Comparison of ENCODE assay signal across 22 cellular contexts in the genomic region with DNA sequence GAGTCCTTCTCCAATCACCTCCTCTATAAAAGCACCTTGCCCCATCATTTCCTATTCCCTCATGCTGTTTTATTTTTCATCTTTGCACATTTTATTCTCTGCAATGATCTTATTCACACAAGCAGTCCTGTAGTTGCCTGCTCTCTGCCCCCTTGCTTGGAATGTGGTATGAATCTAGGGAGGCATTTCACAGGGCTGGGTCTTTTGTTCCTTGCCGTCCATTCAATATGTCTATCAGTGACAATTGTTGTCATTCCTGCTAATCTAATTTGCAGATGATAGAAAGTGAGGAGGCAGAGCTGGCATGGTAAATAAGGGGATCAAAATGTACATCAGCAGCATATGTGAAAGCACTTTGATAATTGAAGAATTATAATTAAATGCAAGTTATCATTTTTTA.
"Had no signal": no experiment of that assay in that cellular context is flagged by ENCODE, and none has a peak within 500 bp of the region (broad histone marks: within the 10 kb centered on the region; RNA-seq: fewer than 3 reads in every experiment).

No MANE protein-coding gene starts in this region.

- H3K4me2 ChIP-seq: smooth muscle cell had no signal

- H3K27me3 ChIP-seq: thyroid gland, uterus had no signal

- H3K4me1 ChIP-seq: pancreas, uterus had no signal

- H3K4me3 ChIP-seq: lung, mucosa of descending colon, pancreas, right atrium auricular region, smooth muscle cell, stomach, thyroid gland, uterus had no signal

- H3K27ac ChIP-seq: neutrophil, pancreas, right atrium auricular region, stomach, thyroid gland, uterus had no signal

- H3K36me3 ChIP-seq: neutrophil, pancreas, right atrium auricular region, stomach, thyroid gland, uterus had no signal

- H3K9me3 ChIP-seq: mucosa of descending colon, neutrophil, pancreas, right atrium auricular region, stomach, thyroid gland, uterus had no signal

- DNase-seq: cerebellar nuclear complex; cortex of kidney; effector memory CD8-positive, alpha-beta T cell; kidney; mucosa of descending colon; naive B cell; pancreas; stimulated activated CD4-positive, alpha-beta T cell treated with anti-CD3 and anti-CD28 coated beads, Interleukin-12 subunit alpha, Interleukin-12 subunit beta, amount 100 ng/mL, for 4 hours; stimulated activated CD4-positive, alpha-beta T cell treated with anti-CD3 and anti-CD28 coated beads, Interleukin-1b, Interleukin-23, amount 100 ng/mL, for 48 hours; stimulated activated CD4-positive, alpha-beta T cell treated with anti-CD3 and anti-CD28 coated beads, Interleukin-4, amount 100 ng/mL, for 1 hour; stimulated activated naive CD4-positive, alpha-beta T cell treated with Interleukin-2 at 50 U/mL for 16 hours; stomach; thyroid gland; uterus had no signal

- ATAC-seq: effector memory CD8-positive, alpha-beta T cell; left lobe of liver; mucosa of descending colon; natural killer cell treated with Interleukin-12 subunit alpha and Interleukin-12 subunit beta and Interleukin-15 and Interleukin-18, amount 100 ng/mL, for 72 hours; pancreas; sciatic nerve; stimulated activated effector memory CD8-positive, alpha-beta T cell treated with anti-CD3 and anti-CD28 coated beads, Interleukin-12 subunit alpha, Interleukin-12 subunit beta, amount 100 ng/mL, for 72 hours had no signal
